In genomic region chr1:2875677-2876531, GRCh38 we compare ENCODE assay signal across 11 cellular contexts.
A peak's percentile ranks its signal among the peaks of the same experiment; 100 is the strongest.
DNase-seq lines count a peak whose midpoint lies in the region; ATAC-seq and TF ChIP-seq lines count a peak whose summit lies in the region.
"Had no signal": no experiment of that assay in that cellular context is flagged by ENCODE, and none has a peak within 500 bp of the region (broad histone marks: within the 10 kb centered on the region; RNA-seq: fewer than 3 reads in every experiment).

No MANE protein-coding gene starts in this region.

- H3K9me3 Mint-ChIP-seq in GM23338, result peaks cover 79% of the 10 kb centered on the region

- H3K27ac ChIP-seq in GM23338 (ENCODE audit: low read depth), result no peak overlapping the region

- H3K9me2 ChIP-seq in GM23338 (ENCODE audit: insufficient read depth), result no peaks in the 10 kb centered on the region

- no peaks in the 10 kb centered on the region for H3K4me1 Mint-ChIP-seq in GM23338
- H3K4me1 Mint-ChIP-seq: naive thymus-derived CD8-positive, alpha-beta T cell had no signal

- DNase-seq in GM23338 (ENCODE audit: low spot score) (peak; percentile 48), astrocyte of the hippocampus (ENCODE audit: low read depth, low spot score) (peak; percentile 16), kidney tubule cell (ENCODE audit: low spot score) (peak; percentile 4), sciatic nerve (ENCODE audit: low spot score) (peak; percentile 67), GM19240 (ENCODE audit: insufficient read length, low spot score) (no peak)
- no peak for DNase-seq in activated CD4-positive, alpha-beta T cell treated with anti-CD3 and anti-CD28 coated beads, Interleukin-2, amount 50 U/mL, for 4 hours
- no peak for DNase-seq in activated naive CD4-positive, alpha-beta T cell treated with anti-CD3 and anti-CD28 coated beads, Interleukin-2, amount 50 U/mL, for 16 hours
- DNase-seq: naive thymus-derived CD8-positive, alpha-beta T cell; RPMI8226 had no signal

- no peaks in the 10 kb centered on the region for H3K36me3 ChIP-seq in GM23338 (ENCODE audit: insufficient read depth)

- no peaks in the 10 kb centered on the region for H3F3A ChIP-seq in GM23338 (replicated peaks; ENCODE audit: low read depth)

- H3K27me3 ChIP-seq in GM23338 (ENCODE audit: insufficient read depth), result no peaks in the 10 kb centered on the region

- no peaks in the 10 kb centered on the region for H3K4me1 ChIP-seq in GM23338 (ENCODE audit: insufficient read depth)

- peaks cover 8% of the 10 kb centered on the region for H3K27me3 Mint-ChIP-seq in GM23338 (ENCODE audit: insufficient read depth, low read depth, poor library complexity)
- H3K27me3 Mint-ChIP-seq: dendritic cell treated with granulocyte-macrophage colony-stimulating factor and Interleukin-4, amounts not matched to agents 40 ng/mL and 50 ng/mL, for 4 days had no signal

- H2AFZ ChIP-seq in GM23338, result no peak overlapping the region

- ATAC-seq in GM23338 (peak; percentile 77), sciatic nerve (peak; percentile 74), GM21825 (IDR thresholded peaks at IDR 0.05; ENCODE audit: unreplicated experiment) (no peak)
- ATAC-seq: naive thymus-derived CD8-positive, alpha-beta T cell had no signal

- no peak overlapping the region for H3K4me3 Mint-ChIP-seq in GM23338
- H3K4me3 Mint-ChIP-seq: dendritic cell treated with granulocyte-macrophage colony-stimulating factor and Interleukin-4, amounts not matched to agents 40 ng/mL and 50 ng/mL, for 4 days; naive thymus-derived CD8-positive, alpha-beta T cell had no signal

- H3K79me2 ChIP-seq in GM23338 (replicated peaks; ENCODE audit: insufficient read depth), result no peaks in the 10 kb centered on the region

- H3K4me2 ChIP-seq in GM23338, result no peak overlapping the region

- no peak overlapping the region for H3K4me3 ChIP-seq in GM23338

- H4K20me1 ChIP-seq in GM23338 (replicated peaks; ENCODE audit: insufficient read depth), result no peaks in the 10 kb centered on the region

- TF ChIP-seq CTCF in GM23338 (conservative IDR thresholded peaks at IDR 0.05; ENCODE audit: low read depth in 2 of 2), result peak; percentile 30 to 56

- intact Hi-C loops in sciatic nerve (cut with DNase I), result no loop called here

- H3K27ac Mint-ChIP-seq in GM23338, result no peak overlapping the region
- H3K27ac Mint-ChIP-seq: dendritic cell treated with granulocyte-macrophage colony-stimulating factor and Interleukin-4, amounts not matched to agents 40 ng/mL and 50 ng/mL, for 4 days; naive thymus-derived CD8-positive, alpha-beta T cell had no signal

- H3K36me3 Mint-ChIP-seq in GM23338 (ENCODE audit: low read depth), result peaks cover 18% of the 10 kb centered on the region

TF ChIP-seq in GM23338, 12 proteins besides CTCF, POLR2A, EP300 and RAD21:
- no peak for TF ChIP-seq EZH2phosphoT487 (IDR thresholded peaks at IDR 0.05; ENCODE audit: unreplicated experiment)
- no peak for TF ChIP-seq STAT1 (IDR thresholded peaks at IDR 0.05; ENCODE audit: unreplicated experiment)
- TF ChIP-seq CREB1 (CRISPR knock-in tag; IDR thresholded peaks at IDR 0.05; ENCODE audit: low read depth), result no peak
- no peak for TF ChIP-seq ETS1 (IDR thresholded peaks at IDR 0.05)
- TF ChIP-seq ZNF331 (CRISPR knock-in tag; IDR thresholded peaks at IDR 0.05; ENCODE audit: low read depth), result no peak
- TF ChIP-seq JUNB (IDR thresholded peaks at IDR 0.05; ENCODE audit: unreplicated experiment), result no peak
- no peak for TF ChIP-seq NANOG (IDR thresholded peaks at IDR 0.05; ENCODE audit: borderline replicate concordance)
TF ChIP-seq in GM23338: peak in this region for 0.

Comparison
In these comparisons a context has a peak if more than half of its experiments do, and no peak if none do; other contexts are left out.
1. DNase-seq: peak in GM23338 (single experiment), astrocyte of the hippocampus (single experiment), kidney tubule cell (single experiment) and sciatic nerve (single experiment); none in activated CD4-positive, alpha-beta T cell treated with anti-CD3 and anti-CD28 coated beads, Interleukin-2, amount 50 U/mL, for 4 hours (0 of 2), activated naive CD4-positive, alpha-beta T cell treated with anti-CD3 and anti-CD28 coated beads, Interleukin-2, amount 50 U/mL, for 16 hours (single experiment) and GM19240 (single experiment).